23 cellular contexts compared by ENCODE assay signal in genomic region chr18:27165412-27165811, GRCh38. TPM values are rescaled to one million over a fixed set of nuclear protein-coding genes. Genes with fewer than 3 reads are reported as not detected.
"Had no signal": no experiment of that assay in that cellular context is flagged by ENCODE, and none has a peak within 500 bp of the region (broad histone marks: within the 10 kb centered on the region; RNA-seq: fewer than 3 reads in every experiment).

No MANE protein-coding gene starts in this region.

- H3K9me3 ChIP-seq: lower lobe of right lung, pancreas, prostate gland, right lobe of liver, tibial nerve, uterus had no signal

- DNase-seq: islet precursor cell; lower lobe of right lung; mammary epithelial cell; mesenchymal stem cell; naive thymus-derived CD8-positive, alpha-beta T cell; nucleus accumbens; pancreas; posterior cingulate gyrus; retina; right lobe of liver; stimulated activated CD4-positive, alpha-beta T cell treated with anti-CD3 and anti-CD28 coated beads, Interleukin-1b, Interleukin-23, amount 100 ng/mL, for 48 hours; stimulated activated CD4-positive, alpha-beta T cell treated with anti-CD3 and anti-CD28 coated beads, Interleukin-2, amount 100 ng/mL, for 48 hours; stimulated activated CD4-positive, alpha-beta T cell treated with anti-CD3 and anti-CD28 coated beads, Interleukin-4, amount 100 ng/mL, for 4 hours; stimulated activated CD8-positive, alpha-beta memory T cell treated with anti-CD3 and anti-CD28 coated beads, Interleukin-4, amount 100 ng/mL, for 48 hours; stimulated activated naive CD4-positive, alpha-beta T cell treated with Interleukin-2 at 50 U/mL for 16 hours; stimulated activated naive CD8-positive, alpha-beta T cell treated with anti-CD3 and anti-CD28 coated beads, Interleukin-15, amount 100 ng/mL, for 72 hours; substantia nigra; uterus had no signal

- H3K4me2 ChIP-seq: smooth muscle cell had no signal

- H3K4me3 ChIP-seq: lower lobe of right lung, pancreas, prostate gland, right lobe of liver, smooth muscle cell, tibial nerve, uterus had no signal

- ATAC-seq: lower lobe of right lung; naive thymus-derived CD8-positive, alpha-beta T cell; pancreas; right lobe of liver; stimulated activated memory B cell treated with anti-CD40 and anti-IgM and Interleukin-4, amounts not matched to agents 10 μg/mL and 1 μg/mL and 100 μg/mL, for 72 hours; stimulated activated naive CD8-positive, alpha-beta T cell treated with anti-CD3 and anti-CD28 coated beads, Interleukin-15, amount 100 ng/mL, for 72 hours had no signal

- H3K27me3 ChIP-seq: pancreas, right lobe of liver, tibial nerve, uterus had no signal

- H3K27ac ChIP-seq: lower lobe of right lung, pancreas, prostate gland, right lobe of liver, tibial nerve, uterus had no signal

- H3K36me3 ChIP-seq: lower lobe of right lung, pancreas, prostate gland, right lobe of liver, tibial nerve, uterus had no signal

- H3K4me1 ChIP-seq: lower lobe of right lung, pancreas, prostate gland, right lobe of liver, tibial nerve, uterus had no signal

RNA-seq across cellular contexts. Expression of gene CHST9, which starts 19.7 kb away (rescaled TPM):
- total RNA-seq: naive thymus-derived CD8-positive, alpha-beta T cell; osteoblast; smooth muscle cell had no signal
- polyA plus RNA-seq: mammary epithelial cell; naive thymus-derived CD8-positive, alpha-beta T cell; smooth muscle cell had no signal
